In the genomic region with DNA sequence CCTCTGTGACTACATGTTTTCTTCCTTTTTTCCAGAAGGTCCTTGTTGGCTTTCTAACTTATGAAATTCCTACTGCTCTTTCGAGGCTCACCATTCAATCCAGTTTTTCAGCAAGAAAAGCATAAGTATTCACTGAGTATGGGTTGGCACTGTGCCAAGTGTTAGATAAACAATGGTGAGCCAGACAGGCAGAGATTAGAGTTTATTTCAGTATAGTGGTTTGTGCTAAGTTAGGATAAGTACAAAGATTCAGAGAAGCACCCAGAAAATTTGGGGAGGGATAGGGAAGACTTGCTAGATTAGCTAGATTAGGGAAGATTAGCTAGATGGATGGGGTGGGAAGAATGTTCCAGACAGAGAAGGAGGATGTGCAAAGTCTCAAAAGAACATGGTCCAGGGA, we compare ENCODE assay signal across 14 cellular contexts.
A peak's percentile ranks its signal among the peaks of the same experiment; 100 is the strongest.
DNase-seq lines count a peak whose midpoint lies in the region; ATAC-seq and TF ChIP-seq lines count a peak whose summit lies in the region.
"Had no signal": no experiment of that assay in that cellular context is flagged by ENCODE, and none has a peak within 500 bp of the region (broad histone marks: within the 10 kb centered on the region; RNA-seq: fewer than 3 reads in every experiment).

No MANE protein-coding gene starts in this region.

- no peaks in the 10 kb centered on the region for H3K27me3 ChIP-seq in WERI-Rb-1 (ENCODE audit: insufficient read depth, low read depth, severe bottlenecking)
- H3K27me3 ChIP-seq: gastrocnemius medialis had no signal

- H3K36me3 ChIP-seq in WERI-Rb-1, result peaks cover 5% of the 10 kb centered on the region
- H3K36me3 ChIP-seq: gastrocnemius medialis had no signal

- no peaks in the 10 kb centered on the region for H3K9me3 ChIP-seq in WERI-Rb-1 (ENCODE audit: severe bottlenecking)
- H3K9me3 ChIP-seq: gastrocnemius medialis had no signal

- peak; percentile 13 for DNase-seq in Daoy (ENCODE audit: low read depth)
- peak; percentile 13 for DNase-seq in NCI-H1105 (lab: John Stamatoyannopoulos, UW)
- DNase-seq in astrocyte of the spinal cord (ENCODE audit: low read depth, low spot score), result peak; percentile 71
- peak; percentile 36 for DNase-seq in inferior parietal cortex (ENCODE audit: extremely low spot score)
- DNase-seq in NCI-H146 (lab: John Stamatoyannopoulos, UW), result no peak
- no peak for DNase-seq in WERI-Rb-1
- DNase-seq: gastrocnemius medialis; GOT3; NCI-H524 treated with DMSO at 0.1 percent for 48 hours; stimulated activated naive B cell treated with anti-CD40 and anti-IgM and Interleukin-4, amounts not matched to agents 10 μg/mL and 1 μg/mL and 100 μg/mL, for 72 hours had no signal

- in situ Hi-C loops in astrocyte of the spinal cord (cut with HindIII; ENCODE audit: low sequenced_read_pairs), result no loop called here

- TF ChIP-seq CTCF in astrocyte of the spinal cord (IDR thresholded peaks at IDR 0.05; ENCODE audit: low read depth, low read length) (no peak), WERI-Rb-1 (IDR thresholded peaks at IDR 0.05; ENCODE audit: low read depth, low read length) (no peak)

- no peak overlapping the region for H3K27ac ChIP-seq in WERI-Rb-1
- H3K27ac ChIP-seq: C4-2B, gastrocnemius medialis, KMS-11 had no signal

- H3K4me3 ChIP-seq in astrocyte of the spinal cord (ENCODE audit: low read depth, low read length), result no peak overlapping the region
- H3K4me3 ChIP-seq in WERI-Rb-1 (ENCODE audit: low read depth, low read length), result no peak overlapping the region
- H3K4me3 ChIP-seq: gastrocnemius medialis had no signal

- ATAC-seq in GM18858 (IDR thresholded peaks at IDR 0.05; ENCODE audit: unreplicated experiment), result no peak
- ATAC-seq in GM18511 (IDR thresholded peaks at IDR 0.05; ENCODE audit: unreplicated experiment), result no peak
- ATAC-seq: gastrocnemius medialis; stimulated activated naive B cell treated with anti-CD40 and anti-IgM and Interleukin-4, amounts not matched to agents 10 μg/mL and 1 μg/mL and 100 μg/mL, for 72 hours had no signal

Comparison
In these comparisons a context has a peak if more than half of its experiments do, and no peak if none do; other contexts are left out.
1. DNase-seq: peak in Daoy (single experiment), NCI-H1105 (single experiment), astrocyte of the spinal cord (single experiment) and inferior parietal cortex (single experiment); none in NCI-H146 (single experiment) and WERI-Rb-1 (single experiment).